Comparison of ENCODE assay signal across 12 cellular contexts in genomic region chr4:160142579-160142978, GRCh38.
DNase-seq lines count a peak whose midpoint lies in the region; ATAC-seq and TF ChIP-seq lines count a peak whose summit lies in the region.
"Had no signal": no experiment of that assay in that cellular context is flagged by ENCODE, and none has a peak within 500 bp of the region (broad histone marks: within the 10 kb centered on the region; RNA-seq: fewer than 3 reads in every experiment).

No MANE protein-coding gene starts in this region.

- H3K9me3 Mint-ChIP-seq in stimulated activated effector memory CD8-positive, alpha-beta T cell treated with anti-CD3 and anti-CD28 coated beads, Interleukin-12 subunit alpha, Interleukin-12 subunit beta, amount 100 ng/mL, for 72 hours: peaks cover 17% of the 10 kb centered on the region

- no peaks in the 10 kb centered on the region for H3K36me3 Mint-ChIP-seq in stimulated activated effector memory CD8-positive, alpha-beta T cell treated with anti-CD3 and anti-CD28 coated beads, Interleukin-12 subunit alpha, Interleukin-12 subunit beta, amount 100 ng/mL, for 72 hours

- no peak overlapping the region for H3K4me3 Mint-ChIP-seq in stimulated activated effector memory CD8-positive, alpha-beta T cell treated with anti-CD3 and anti-CD28 coated beads, Interleukin-12 subunit alpha, Interleukin-12 subunit beta, amount 100 ng/mL, for 72 hours
- H3K4me3 Mint-ChIP-seq: activated T-cell treated with anti-CD3 and anti-CD28 coated beads, Interleukin-2, amount 50 U/mL, for 4 hours had no signal

- no peak for DNase-seq in stimulated activated effector memory CD8-positive, alpha-beta T cell treated with anti-CD3 and anti-CD28 coated beads, Interleukin-12 subunit alpha, Interleukin-12 subunit beta, amount 100 ng/mL, for 72 hours (ENCODE audit: low spot score in 2 of 2)
- DNase-seq in activated CD4-positive, CD25-positive, alpha-beta regulatory T cell treated with anti-CD3 and anti-CD28 coated beads, Interleukin-2, amount 50 U/mL, for 72 hours: no peak
- DNase-seq in NCI-H2081 treated with DMSO at 0.1 percent for 48 hours (lab: John Stamatoyannopoulos, UW): no peak
- no peak for DNase-seq in central memory CD4-positive, alpha-beta T cell
- DNase-seq: activated T-cell treated with anti-CD3 and anti-CD28 coated beads, Interleukin-2, amount 50 U/mL, for 4 hours; brain microvascular endothelial cell; NCI-H146 had no signal

- H3K27ac Mint-ChIP-seq in stimulated activated effector memory CD8-positive, alpha-beta T cell treated with anti-CD3 and anti-CD28 coated beads, Interleukin-12 subunit alpha, Interleukin-12 subunit beta, amount 100 ng/mL, for 72 hours: no peak overlapping the region

- H3K4me1 Mint-ChIP-seq in stimulated activated effector memory CD8-positive, alpha-beta T cell treated with anti-CD3 and anti-CD28 coated beads, Interleukin-12 subunit alpha, Interleukin-12 subunit beta, amount 100 ng/mL, for 72 hours: no peaks in the 10 kb centered on the region

- TF ChIP-seq CTCF in GM12872 (IDR thresholded peaks at IDR 0.05; ENCODE audit: insufficient read depth, low read depth, low read length): 0 out of 3 replicates have a peak, but pooled peaks have one; percentile 4

- ATAC-seq in GM19395 (IDR thresholded peaks at IDR 0.05; ENCODE audit: unreplicated experiment) (peak; percentile 99), HG02759 (IDR thresholded peaks at IDR 0.05; ENCODE audit: unreplicated experiment) (peak; percentile 100), HG03457 (IDR thresholded peaks at IDR 0.05; ENCODE audit: unreplicated experiment) (peak; percentile 100)
- ATAC-seq in stimulated activated effector memory CD8-positive, alpha-beta T cell treated with anti-CD3 and anti-CD28 coated beads, Interleukin-12 subunit alpha, Interleukin-12 subunit beta, amount 100 ng/mL, for 72 hours: no peak
- ATAC-seq: activated T-cell treated with anti-CD3 and anti-CD28 coated beads, Interleukin-2, amount 50 U/mL, for 4 hours; Panc1 had no signal
